8 cellular contexts compared by ENCODE assay signal in genomic region chr11:58675344-58676155, GRCh38. TPM values are rescaled to one million over a fixed set of nuclear protein-coding genes. Genes with fewer than 3 reads are reported as not detected.
DNase-seq lines count a peak whose midpoint lies in the region; ATAC-seq and TF ChIP-seq lines count a peak whose summit lies in the region.

No MANE protein-coding gene starts in this region.

- peak; percentile 98 for ATAC-seq in DND-41 (ENCODE audit: insufficient read depth, low read depth)
- ATAC-seq in GM19467 (IDR thresholded peaks at IDR 0.05; ENCODE audit: unreplicated experiment): peak; percentile 80

- TF ChIP-seq CTCF in DND-41 (IDR thresholded peaks at IDR 0.05; ENCODE audit: borderline replicate concordance, extremely low read depth, low read length, poor library complexity, severe bottlenecking): peak; percentile 95
- peak; percentile 92 for TF ChIP-seq CTCF in glutamatergic neuron (IDR thresholded peaks at IDR 0.05; ENCODE audit: partially characterized antibody, unreplicated experiment)

- H3K4me3 Mint-ChIP-seq in glutamatergic neuron (ENCODE audit: unreplicated experiment): no peak overlapping the region

- H3K4me2 ChIP-seq in DND-41 (ENCODE audit: insufficient read depth, low read length): no peak overlapping the region

- H3K9me3 Mint-ChIP-seq in glutamatergic neuron (ENCODE audit: unreplicated experiment): no peaks in the 10 kb centered on the region

- peak; percentile 71 for DNase-seq in DND-41
- peak; percentile 28 for DNase-seq in HS-5 (ENCODE audit: low read depth)
- peak; percentile 34 to 67 for DNase-seq in SJSA1 (ENCODE audit: low read depth in 1 of 2, low spot score in 2 of 2)
- peak; percentile 57 for DNase-seq in activated gamma-delta T cell treated with anti-CD3 and anti-CD28 coated beads, Interleukin-2, amount 50 U/mL, for 16 hours (ENCODE audit: low read depth)
- DNase-seq in glutamatergic neuron: peak; percentile 90
- peak; percentile 91 for DNase-seq in posterior vena cava (ENCODE audit: low spot score)
- DNase-seq in ureter (ENCODE audit: low spot score): peak; percentile 79

- intact Hi-C loops in posterior vena cava (cut with DNase I): no loop called here

- no peak overlapping the region for H3K9ac ChIP-seq in DND-41 (ENCODE audit: low read depth, low read length)

- H3K36me3 ChIP-seq in DND-41 (ENCODE audit: insufficient read depth, low read length) (no peaks in the 10 kb centered on the region), SJSA1 (no peaks in the 10 kb centered on the region)

- H3K27me3 Mint-ChIP-seq in glutamatergic neuron (ENCODE audit: unreplicated experiment): no peaks in the 10 kb centered on the region

- H3K9me3 ChIP-seq in DND-41 (ENCODE audit: insufficient read depth, low read length, severe bottlenecking): no peaks in the 10 kb centered on the region
- no peaks in the 10 kb centered on the region for H3K9me3 ChIP-seq in SJSA1 (replicated peaks)

- H3K79me2 ChIP-seq in DND-41 (ENCODE audit: insufficient read depth, low read length): no peaks in the 10 kb centered on the region

- no peak overlapping the region for H3K27ac ChIP-seq in DND-41 (ENCODE audit: low read length)
- no peak overlapping the region for H3K27ac ChIP-seq in SJSA1

- H2AFZ ChIP-seq in DND-41 (ENCODE audit: low read depth, low read length): peak overlapping the region; percentile 36; the same call in 1 of the 2 replicates

- H3K27ac Mint-ChIP-seq in glutamatergic neuron (ENCODE audit: unreplicated experiment): no peak overlapping the region

- H3K4me1 Mint-ChIP-seq in glutamatergic neuron (ENCODE audit: low read depth, unreplicated experiment): no peaks in the 10 kb centered on the region

- H3K27me3 ChIP-seq in DND-41 (ENCODE audit: insufficient read depth, low read length, poor library complexity) (no peaks in the 10 kb centered on the region), SJSA1 (replicated peaks) (peaks cover 2% of the 10 kb centered on the region; the same call in 1 of the 2 replicates)

- H3K4me1 ChIP-seq in DND-41 (ENCODE audit: insufficient read depth, low read length) (no peaks in the 10 kb centered on the region), SJSA1 (replicated peaks) (no peaks in the 10 kb centered on the region)

- H3K4me3 ChIP-seq in DND-41 (ENCODE audit: low read depth in 1 of 2, low read length in 2 of 2) (no peak overlapping the region), SJSA1 (no peak overlapping the region)

- no peaks in the 10 kb centered on the region for H3K36me3 Mint-ChIP-seq in glutamatergic neuron (ENCODE audit: unreplicated experiment)

- H4K20me1 ChIP-seq in DND-41 (ENCODE audit: insufficient read depth, low read length): no peaks in the 10 kb centered on the region

RNA-seq across cellular contexts. Expression of gene CNTF, which starts 53.1 kb away (rescaled TPM):
- 0.16 and 1.9 TPM in 2 replicates for total RNA-seq in SJSA1 (2014; rRNA removed; shearing (Covaris generic))
- total RNA-seq in glutamatergic neuron (ENCODE audit: unreplicated experiment) (4.6 TPM), posterior vena cava (1 to 10 TPM; 1.7 to 2.3 TPM), ureter (1.8 TPM)

RNA-seq across cellular contexts. Expression of gene GLYAT, which starts 56.2 kb away (rescaled TPM):
- total RNA-seq in SJSA1 (2014; rRNA removed; shearing (Covaris generic)): not detected in 2 replicates
- total RNA-seq in glutamatergic neuron (ENCODE audit: unreplicated experiment) (not detected), posterior vena cava (not detected), ureter (not detected)

Comparison
In these comparisons a context has a peak if more than half of its experiments do, and no peak if none do; other contexts are left out.
1. DNase-seq: peak in every context shown above with its lines; median percentile 91 in posterior vena cava; 90 in glutamatergic neuron; 79 in ureter; 71 in DND-41; 57 in activated gamma-delta T cell treated with anti-CD3 and anti-CD28 coated beads, Interleukin-2, amount 50 U/mL, for 16 hours; 50 in SJSA1; 28 in HS-5.